ENCODE assay signal across 8 cellular contexts in the genomic region with DNA sequence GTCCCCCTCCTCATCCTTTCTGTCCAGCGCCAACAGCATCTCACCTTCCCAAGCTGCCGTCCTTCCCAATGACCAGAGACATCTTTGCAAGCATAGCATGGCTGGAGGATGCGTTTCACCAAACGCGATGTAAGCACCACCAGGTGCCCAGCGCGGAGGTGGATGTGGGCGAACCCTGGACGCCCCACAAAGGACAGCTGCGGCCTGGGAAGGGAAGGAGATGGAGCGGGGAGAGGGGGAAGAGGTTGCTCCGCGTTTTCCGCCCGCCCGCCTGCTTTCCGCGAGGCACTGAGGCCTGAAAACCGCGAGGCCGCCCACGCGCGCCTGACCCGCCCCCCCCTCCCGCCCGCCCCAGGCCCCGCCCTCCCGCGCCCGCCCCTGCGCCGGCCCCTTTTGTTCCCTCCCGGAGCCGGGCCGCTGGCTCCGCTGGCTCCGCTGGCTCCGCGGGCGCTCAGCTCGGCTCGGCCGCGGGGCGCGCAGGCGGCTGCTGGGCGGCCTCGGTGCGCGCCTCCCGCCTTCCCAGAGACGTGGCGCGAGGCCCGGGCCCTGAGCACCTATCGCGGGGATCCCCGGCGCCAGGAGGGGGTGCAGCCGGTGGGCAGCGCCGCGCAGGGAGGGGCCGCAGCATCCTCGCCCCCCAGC. TPM values are rescaled to one million over a fixed set of nuclear protein-coding genes. Genes with fewer than 3 reads are reported as not detected.
DNase-seq lines count a peak whose midpoint lies in the region; ATAC-seq and TF ChIP-seq lines count a peak whose summit lies in the region.

TSS of gene CLIP2 (plus strand) at position 390 of the 642 bp plus-strand sequence. CDS start 28,140 bp downstream, outside the sequence.

- peak within 1 kb of the TSS; percentile 68 for H3K27ac Mint-ChIP-seq in activated CD4-positive, alpha-beta T cell treated with anti-CD3 and anti-CD28 coated beads, Interleukin-2, amount 10 ng/mL, durations not matched to agents 24 days and 14 days

- ATAC-seq in HG02623 (IDR thresholded peaks at IDR 0.05; ENCODE audit: unreplicated experiment) (peak; percentile 21), HG03095 (IDR thresholded peaks at IDR 0.05; ENCODE audit: unreplicated experiment) (no peak)

- H3K27me3 Mint-ChIP-seq in activated CD4-positive, alpha-beta T cell treated with anti-CD3 and anti-CD28 coated beads, Interleukin-2, amount 10 ng/mL, durations not matched to agents 24 days and 14 days, result peaks cover 31% of the 10 kb centered on the region

- peak within 1 kb of the TSS; percentile 92 to 96 for H3K9ac ChIP-seq in colonic mucosa (ENCODE audit: low read depth in 2 of 2, low read length in 2 of 2)

- in situ Hi-C loops in G401 (cut with HindIII; ENCODE audit: low sequenced_read_pairs), result no loop called here

- no peak for TF ChIP-seq CTCF in colonic mucosa (IDR thresholded peaks at IDR 0.05)

- H3K4me1 ChIP-seq in colonic mucosa, result peaks cover 23% of the 10 kb centered on the region

- intact Hi-C loops in activated CD4-positive, alpha-beta T cell treated with anti-CD3 and anti-CD28 coated beads, Interleukin-2, amount 10 ng/mL, durations not matched to agents 24 days and 14 days (cut with micrococcal nuclease), result no loop called here
- intact Hi-C loops in colonic mucosa (cut with DNase I), result no loop called here

- H3K27me3 ChIP-seq in colonic mucosa (no peaks in the 10 kb centered on the region), layer of hippocampus (ENCODE audit: control insufficient read depth, insufficient read depth, low read length) (no peaks in the 10 kb centered on the region)

- H3K27ac ChIP-seq in colonic mucosa (peak within 1 kb of the TSS; percentile 87), layer of hippocampus (ENCODE audit: low read depth, low read length) (peak within 1 kb of the TSS; percentile 92)

- peak within 1 kb of the TSS; percentile 79 for H3K4me3 Mint-ChIP-seq in activated CD4-positive, alpha-beta T cell treated with anti-CD3 and anti-CD28 coated beads, Interleukin-2, amount 10 ng/mL, durations not matched to agents 24 days and 14 days

- H3K4me3 ChIP-seq in colonic mucosa, result peak within 1 kb of the TSS; percentile 84

- H3K9me3 ChIP-seq in colonic mucosa, result no peaks in the 10 kb centered on the region

- no peaks in the 10 kb centered on the region for H3K9me3 Mint-ChIP-seq in activated CD4-positive, alpha-beta T cell treated with anti-CD3 and anti-CD28 coated beads, Interleukin-2, amount 10 ng/mL, durations not matched to agents 24 days and 14 days

- DNase-seq in G401 (ENCODE audit: low spot score) (peak; percentile 83), NCI-H2227 (lab: John Stamatoyannopoulos, UW; ENCODE audit: unreplicated experiment) (peak; percentile 89), colonic mucosa (peak; percentile 84)
- peak; percentile 90 for DNase-seq in activated CD4-positive, alpha-beta T cell treated with anti-CD3 and anti-CD28 coated beads, Interleukin-2, amount 10 ng/mL, durations not matched to agents 24 days and 14 days
- DNase-seq in stimulated activated CD4-positive, alpha-beta T cell treated with anti-CD3 and anti-CD28 coated beads, Interleukin-1b, Interleukin-23, amount 100 ng/mL, for 1 hour (ENCODE audit: low read depth in 2 of 2), result peak; percentile 58 to 64

- H3K36me3 Mint-ChIP-seq in activated CD4-positive, alpha-beta T cell treated with anti-CD3 and anti-CD28 coated beads, Interleukin-2, amount 10 ng/mL, durations not matched to agents 24 days and 14 days (ENCODE audit: low read depth), result no peaks in the 10 kb centered on the region

- peaks cover 17% of the 10 kb centered on the region for H3K4me1 Mint-ChIP-seq in activated CD4-positive, alpha-beta T cell treated with anti-CD3 and anti-CD28 coated beads, Interleukin-2, amount 10 ng/mL, durations not matched to agents 24 days and 14 days

- no peaks in the 10 kb centered on the region for H3K36me3 ChIP-seq in colonic mucosa

RNA-seq across cellular contexts. Expression of gene CLIP2, which starts in this region (rescaled TPM):
- total RNA-seq in G401 (2014; rRNA removed; shearing (Covaris generic)), result 33.2 and 34.2 TPM in 2 replicates
- total RNA-seq in activated CD4-positive, alpha-beta T cell treated with anti-CD3 and anti-CD28 coated beads, Interleukin-2, amount 10 ng/mL, durations not matched to agents 24 days and 14 days, result 1.2 and 1.4 TPM in 2 replicates
- total RNA-seq in colonic mucosa, result 10 to 100 TPM; 77.8 to 81.6 TPM

Comparison
In these comparisons a context has a peak if more than half of its experiments do, and no peak if none do; other contexts are left out.
1. RNA of gene CLIP2 (total RNA-seq): 77.8 to 81.6 TPM in colonic mucosa and 33.2 to 34.2 TPM in G401; 1.2 to 1.4 TPM in activated CD4-positive, alpha-beta T cell treated with anti-CD3 and anti-CD28 coated beads, Interleukin-2, amount 10 ng/mL, durations not matched to agents 24 days and 14 days; every median in the first group is over 10 times any median in the second.
2. Peak in every context shown above with its lines, with median percentiles within 50 percentile points of each other: DNase-seq.